ENCODE assay signal across 8 cellular contexts in genomic region chrX:47232803-47233332, GRCh38. TPM values are rescaled to one million over a fixed set of nuclear protein-coding genes. Genes with fewer than 3 reads are reported as not detected.
DNase-seq lines count a peak whose midpoint lies in the region; ATAC-seq and TF ChIP-seq lines count a peak whose summit lies in the region.

Gene USP11 (plus strand): TSS chrX:47233009. CDS start chrX:47233044, 35 bp downstream.

- TF ChIP-seq CTCF in esophagus muscularis mucosa (IDR thresholded peaks at IDR 0.05) (no peak), suprapubic skin (IDR thresholded peaks at IDR 0.05) (no peak)

- no peaks in the 10 kb centered on the region for H3K9me3 Mint-ChIP-seq in activated T-cell treated with anti-CD3 and anti-CD28 coated beads, Interleukin-2, amount 50 U/mL, for 4 hours

- peak; percentile 14 for ATAC-seq in HG02970 (IDR thresholded peaks at IDR 0.05; ENCODE audit: low FRiP score, unreplicated experiment)
- peak; percentile 23 to 32 for ATAC-seq in activated T-cell treated with anti-CD3 and anti-CD28 coated beads, Interleukin-2, amount 50 U/mL, for 4 hours

- no peaks in the 10 kb centered on the region for H3K9me3 ChIP-seq in esophagus muscularis mucosa
- no peaks in the 10 kb centered on the region for H3K9me3 ChIP-seq in muscle layer of duodenum (ENCODE audit: control insufficient read depth in 1 of 2, low read length in 2 of 2)
- H3K9me3 ChIP-seq in suprapubic skin, result no peaks in the 10 kb centered on the region

- H3K36me3 ChIP-seq in esophagus muscularis mucosa (peaks cover 5 to 19% (median 18%) of the 10 kb centered on the region in 4 donors), muscle layer of duodenum (ENCODE audit: control insufficient read depth in 1 of 2, insufficient read depth in 2 of 2, low read length in 2 of 2) (peaks cover 3 to 6% of the 10 kb centered on the region in 2 donors), suprapubic skin (peaks cover 14% of the 10 kb centered on the region)

- DNase-seq in NCI-H146 (lab: John Stamatoyannopoulos, UW) (peak; percentile 75), NCI-H146 treated with DMSO at 0.1 percent for 48 hours (lab: John Stamatoyannopoulos, UW; ENCODE audit: unreplicated experiment) (no peak), NCI-H82 treated with DMSO at 0.1 percent for 48 hours (lab: John Stamatoyannopoulos, UW; ENCODE audit: unreplicated experiment) (peak; percentile 48), esophagus muscularis mucosa (ENCODE audit: extremely low spot score) (no peak), suprapubic skin (ENCODE audit: low spot score in 2 of 2) (peak in 1 of 2 donors; percentile 75)
- peak; percentile 39 for DNase-seq in activated T-cell treated with anti-CD3 and anti-CD28 coated beads, Interleukin-2, amount 50 U/mL, for 4 hours

- H3K4me3 Mint-ChIP-seq in activated T-cell treated with anti-CD3 and anti-CD28 coated beads, Interleukin-2, amount 50 U/mL, for 4 hours, result peak within 1 kb of the TSS; percentile 88

- intact Hi-C loops in esophagus muscularis mucosa (cut with DNase I), result no loop called here

- H3K4me1 ChIP-seq in esophagus muscularis mucosa (peaks cover 0 to 27% (median 16%) of the 10 kb centered on the region in 4 donors), muscle layer of duodenum (ENCODE audit: control insufficient read depth in 1 of 2, insufficient read depth in 2 of 2, low read length in 2 of 2) (peaks cover 5 to 10% of the 10 kb centered on the region in 2 donors), suprapubic skin (peaks cover 14% of the 10 kb centered on the region)

- TF ChIP-seq POLR2A in esophagus muscularis mucosa (IDR thresholded peaks at IDR 0.05; ENCODE audit: low read depth) (peak; percentile 40), suprapubic skin (IDR thresholded peaks at IDR 0.05) (peak in 1 of 2 donors; percentile 81)

- H3K27me3 Mint-ChIP-seq in activated T-cell treated with anti-CD3 and anti-CD28 coated beads, Interleukin-2, amount 50 U/mL, for 4 hours (ENCODE audit: low read depth), result no peaks in the 10 kb centered on the region

- TF ChIP-seq EP300 in esophagus muscularis mucosa (IDR thresholded peaks at IDR 0.05) (no peak), suprapubic skin (IDR thresholded peaks at IDR 0.05) (no peak)

- H3K27me3 ChIP-seq in esophagus muscularis mucosa (no peaks in the 10 kb centered on the region), muscle layer of duodenum (ENCODE audit: low read depth, low read length) (no peaks in the 10 kb centered on the region), suprapubic skin (no peaks in the 10 kb centered on the region)

- peak within 1 kb of the TSS; percentile 89 to 96 (median 92) for H3K27ac ChIP-seq in esophagus muscularis mucosa (replicated peaks in 1 of 4)
- peak within 1 kb of the TSS; percentile 96 for H3K27ac ChIP-seq in muscle layer of duodenum (ENCODE audit: low read length)
- peak within 1 kb of the TSS; percentile 94 for H3K27ac ChIP-seq in suprapubic skin

- peaks cover 17% of the 10 kb centered on the region for H3K4me1 Mint-ChIP-seq in activated T-cell treated with anti-CD3 and anti-CD28 coated beads, Interleukin-2, amount 50 U/mL, for 4 hours (ENCODE audit: low read depth)

- WGBS in esophagus muscularis mucosa, result 25% methylated on average over 46 of the region's 46 CpGs
- 35% methylated on average over 46 of the region's 46 CpGs for whole genome bisulfite sequencing in suprapubic skin

- H3K36me3 Mint-ChIP-seq in activated T-cell treated with anti-CD3 and anti-CD28 coated beads, Interleukin-2, amount 50 U/mL, for 4 hours (ENCODE audit: insufficient read depth), result peaks cover 12% of the 10 kb centered on the region

- H3K4me3 ChIP-seq in esophagus muscularis mucosa (peak within 1 kb of the TSS; percentile 61 to 66 (median 63)), muscle layer of duodenum (ENCODE audit: low read depth in 1 of 2, low read length in 2 of 2) (peak within 1 kb of the TSS; percentile 59 to 70), suprapubic skin (peak within 1 kb of the TSS; percentile 58)

RNA-seq across cellular contexts. Expression of gene USP11, which starts in this region (rescaled TPM):
- 10 to 100 TPM; 13.5 to 18.8 (median 16.0) TPM for total RNA-seq in activated T-cell treated with anti-CD3 and anti-CD28 coated beads, Interleukin-2, amount 50 U/mL, for 4 hours
- total RNA-seq in esophagus muscularis mucosa, result 10 to 100 TPM; 23.3 to 44.1 (median 38.2) TPM
- 10 to 100 TPM; 15.4 to 28.3 (median 20.9) TPM for total RNA-seq in suprapubic skin

Comparison
In these comparisons a context has a peak if more than half of its experiments do, and no peak if none do; other contexts are left out.
1. DNase-seq: peak in NCI-H146 (single experiment), NCI-H82 treated with DMSO at 0.1 percent for 48 hours (single experiment) and activated T-cell treated with anti-CD3 and anti-CD28 coated beads, Interleukin-2, amount 50 U/mL, for 4 hours (single experiment); none in NCI-H146 treated with DMSO at 0.1 percent for 48 hours (single experiment) and esophagus muscularis mucosa (single experiment).
2. Peak in every context shown above with its lines, with median percentiles within 50 percentile points of each other: H3K27ac ChIP-seq and H3K4me3 ChIP-seq.